In the genomic region with DNA sequence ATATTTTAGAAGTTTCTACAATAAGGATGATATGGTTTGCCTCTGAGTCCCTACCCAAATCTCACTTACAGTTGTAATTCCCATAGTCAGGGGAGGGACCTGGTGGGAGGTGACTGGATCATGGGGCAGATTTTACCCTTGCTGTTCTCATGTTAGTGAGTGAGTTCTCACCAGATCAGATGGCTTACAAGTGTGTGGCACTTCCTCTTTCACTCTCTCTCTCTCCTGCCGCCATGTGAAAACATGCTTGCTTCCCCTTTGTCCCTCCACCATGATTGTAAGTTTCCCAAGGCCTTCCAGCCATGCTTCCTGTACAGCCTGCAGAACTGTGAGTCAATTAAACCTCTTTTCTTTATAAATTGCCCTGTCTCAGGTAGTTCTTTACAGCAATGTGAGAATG, we compare ENCODE assay signal across 15 cellular contexts.
A peak's percentile ranks its signal among the peaks of the same experiment; 100 is the strongest.
DNase-seq lines count a peak whose midpoint lies in the region.
"Had no signal": no experiment of that assay in that cellular context is flagged by ENCODE, and none has a peak within 500 bp of the region (broad histone marks: within the 10 kb centered on the region; RNA-seq: fewer than 3 reads in every experiment).

No MANE protein-coding gene starts in this region.

- no peak overlapping the region for H3K27ac ChIP-seq in CD4-positive, alpha-beta memory T cell (ENCODE audit: low read depth, low read length)
- H3K27ac ChIP-seq: BLaER1 treated with 17β-estradiol and CSF1 and Interleukin-3, amounts not matched to agents 10 nM and 100 nM had no signal

- no peaks in the 10 kb centered on the region for H3K27me3 ChIP-seq in CD4-positive, alpha-beta memory T cell (ENCODE audit: insufficient read depth, low read length)
- H3K27me3 ChIP-seq: BLaER1 treated with 17β-estradiol and CSF1 and Interleukin-3, amounts not matched to agents 10 nM and 100 nM had no signal

- H3K4me1 ChIP-seq in CD4-positive, alpha-beta memory T cell (ENCODE audit: insufficient read depth, low read length): no peaks in the 10 kb centered on the region
- H3K4me1 ChIP-seq: BLaER1 treated with 17β-estradiol and CSF1 and Interleukin-3, amounts not matched to agents 10 nM and 100 nM had no signal

- no peaks in the 10 kb centered on the region for H3K36me3 ChIP-seq in CD4-positive, alpha-beta memory T cell (ENCODE audit: insufficient read depth, low read length)
- H3K36me3 ChIP-seq: BLaER1 treated with 17β-estradiol and CSF1 and Interleukin-3, amounts not matched to agents 10 nM and 100 nM had no signal

- no peak overlapping the region for H3K4me3 ChIP-seq in CD4-positive, alpha-beta memory T cell (ENCODE audit: low read length in 2 of 2)
- H3K4me3 ChIP-seq: BLaER1 treated with 17β-estradiol and CSF1 and Interleukin-3, amounts not matched to agents 10 nM and 100 nM had no signal

- H3K27ac Mint-ChIP-seq in CD4-positive, alpha-beta memory T cell: no peak overlapping the region
- H3K27ac Mint-ChIP-seq: H9 had no signal

- H3K9me3 Mint-ChIP-seq in CD4-positive, alpha-beta memory T cell: peaks cover 2 to 34% (median 8%) of the 10 kb centered on the region in 8 donors

- CTCF ChIA-PET in CD4-positive, alpha-beta memory T cell (lab: Charles Lee; ENCODE audit: partially characterized antibody): no interaction called here

- DNase-seq in KBM-7 (peak; percentile 30), NAMALWA (ENCODE audit: low spot score) (peak; percentile 45), OCI-M1 (lab: John Stamatoyannopoulos, UW) (peak; percentile 57), GM19238 (ENCODE audit: insufficient read length, low spot score) (no peak), hippocampal formation (lab: John Stamatoyannopoulos, UW) (no peak)
- no peak for DNase-seq in CD4-positive, alpha-beta memory T cell
- no peak for DNase-seq in activated CD8-positive, alpha-beta memory T cell treated with anti-CD3 and anti-CD28 coated beads, Interleukin-2, amount 50 U/mL, for 48 hours
- DNase-seq: ACHN; Calu3; CD4-positive, CD25-positive, alpha-beta regulatory T cell; DMS 273 treated with DMSO at 0.1 percent for 48 hours; GOT3; H9; IMR-90 had no signal

- H3K9me3 ChIP-seq in CD4-positive, alpha-beta memory T cell (ENCODE audit: control insufficient read depth in 1 of 2, low read length in 2 of 2): no peaks in the 10 kb centered on the region

- no peaks in the 10 kb centered on the region for H3K4me1 Mint-ChIP-seq in CD4-positive, alpha-beta memory T cell
- H3K4me1 Mint-ChIP-seq: CD4-positive, CD25-positive, alpha-beta regulatory T cell had no signal

- no peaks in the 10 kb centered on the region for H3K36me3 Mint-ChIP-seq in CD4-positive, alpha-beta memory T cell
- H3K36me3 Mint-ChIP-seq: CD4-positive, CD25-positive, alpha-beta regulatory T cell had no signal

- in situ Hi-C loops in KBM-7 (cut with MboI; ENCODE audit: low pct_unique_long_range_greater_than_20kb, low sequenced_read_pairs): no loop called here

- intact Hi-C loops in CD4-positive, alpha-beta memory T cell (cut with micrococcal nuclease): no loop called here

- POLR2A ChIA-PET in CD4-positive, alpha-beta memory T cell (lab: Charles Lee; ENCODE audit: partially characterized antibody): no interaction called here

- no peaks in the 10 kb centered on the region for H3K27me3 Mint-ChIP-seq in CD4-positive, alpha-beta memory T cell
- H3K27me3 Mint-ChIP-seq: CD4-positive, CD25-positive, alpha-beta regulatory T cell had no signal

- H3K4me3 Mint-ChIP-seq in CD4-positive, alpha-beta memory T cell: no peak overlapping the region
- H3K4me3 Mint-ChIP-seq: CD4-positive, CD25-positive, alpha-beta regulatory T cell; H9 had no signal

Comparison
In these comparisons a context has a peak if more than half of its experiments do, and no peak if none do; other contexts are left out.
1. DNase-seq: peak in KBM-7 (single experiment), NAMALWA (single experiment) and OCI-M1 (single experiment); none in GM19238 (single experiment), CD4-positive, alpha-beta memory T cell (0 of 5), activated CD8-positive, alpha-beta memory T cell treated with anti-CD3 and anti-CD28 coated beads, Interleukin-2, amount 50 U/mL, for 48 hours (single experiment) and hippocampal formation (0 of 2).